Comparison of ENCODE assay signal across 8 cellular contexts in the genomic region with DNA sequence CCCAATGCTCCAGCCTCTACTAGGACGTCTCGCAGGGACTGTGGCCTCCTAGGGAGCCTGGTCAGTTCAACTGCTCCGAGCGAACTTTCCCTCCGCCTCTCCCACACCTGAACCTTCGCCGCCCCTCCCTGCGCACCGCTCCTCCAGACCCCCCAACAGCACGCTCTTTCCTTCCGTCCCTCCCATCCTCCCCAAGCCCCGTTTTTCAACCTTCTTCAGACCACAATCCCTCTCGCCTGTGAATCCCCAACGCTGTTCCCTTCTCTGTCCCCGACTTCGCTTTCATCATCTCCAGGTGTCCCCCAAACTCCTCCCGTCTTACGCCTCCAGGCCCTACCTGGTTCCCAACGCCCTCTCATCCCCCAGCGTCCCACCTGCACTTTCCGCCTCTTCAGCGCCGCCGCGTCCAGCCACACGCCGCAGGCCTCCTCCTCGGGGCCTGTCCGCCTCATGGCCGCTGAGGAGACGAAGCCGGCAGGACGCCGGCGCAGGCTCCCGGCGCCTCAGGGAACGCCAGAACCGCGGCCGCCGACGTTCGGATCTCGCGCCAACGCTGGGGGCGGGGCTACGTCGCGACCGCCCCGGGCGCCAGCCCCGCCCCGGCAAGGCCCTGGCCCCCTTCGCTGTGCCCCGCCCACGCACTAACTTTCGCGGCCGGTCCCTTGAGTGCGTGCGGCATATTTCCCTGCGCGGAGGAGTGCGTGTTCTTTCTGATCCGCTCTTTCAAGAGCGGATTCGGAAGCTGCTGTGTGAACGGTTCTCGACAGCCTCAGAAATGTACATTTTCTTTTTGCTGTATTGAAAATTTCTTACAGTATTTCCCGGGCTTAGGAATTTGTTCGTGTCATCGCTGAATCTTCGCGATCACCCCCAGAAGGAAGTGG. TPM values are rescaled to one million over a fixed set of nuclear protein-coding genes. Genes with fewer than 3 reads are reported as not detected.
DNase-seq lines count a peak whose midpoint lies in the region; ATAC-seq and TF ChIP-seq lines count a peak whose summit lies in the region.

A gene with protein sequence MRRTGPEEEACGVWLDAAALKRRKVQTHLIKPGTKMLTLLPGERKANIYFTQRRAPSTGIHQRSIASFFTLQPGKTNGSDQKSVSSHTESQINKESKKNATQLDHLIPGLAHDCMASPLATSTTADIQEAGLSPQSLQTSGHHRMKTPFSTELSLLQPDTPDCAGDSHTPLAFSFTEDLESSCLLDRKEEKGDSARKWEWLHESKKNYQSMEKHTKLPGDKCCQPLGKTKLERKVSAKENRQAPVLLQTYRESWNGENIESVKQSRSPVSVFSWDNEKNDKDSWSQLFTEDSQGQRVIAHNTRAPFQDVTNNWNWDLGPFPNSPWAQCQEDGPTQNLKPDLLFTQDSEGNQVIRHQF (minus strand): TSS at position 552 of the 884 bp plus-strand sequence. CDS start 100 bp downstream, at position 452.

- H3K4me2 ChIP-seq in mammary epithelial cell (ENCODE audit: insufficient read depth, low read depth, low read length), result peak within 1 kb of the TSS; percentile 91

- in situ Hi-C loops in mammary epithelial cell (cut with MboI; ENCODE audit: low sequenced_read_pairs in 2 of 2), result no loop called here

- TF ChIP-seq CTCF in WI38 (IDR thresholded peaks at IDR 0.05; ENCODE audit: low read depth, low read length) (no peak), mammary epithelial cell (conservative IDR thresholded peaks at IDR 0.05 in 1 of 2, IDR thresholded peaks at IDR 0.05 in 1 of 2; ENCODE audit: extremely low read depth in 1 of 2, insufficient read depth in 1 of 2, low read depth in 1 of 2, low read length in 2 of 2) (no peak)

- peaks cover 47% of the 10 kb centered on the region for H3K79me2 ChIP-seq in mammary epithelial cell (ENCODE audit: insufficient read depth, low read length)

- CTCF ChIA-PET in mammary epithelial cell (lab: Charles Lee; ENCODE audit: low non-redundant PET), result no interaction called here

- H3K4me1 ChIP-seq in mammary epithelial cell (ENCODE audit: insufficient read depth, low read length), result peaks cover 9% of the 10 kb centered on the region

- 0% methylated on average over 17 of the region's 77 CpGs for WGBS in mammary epithelial cell (ENCODE audit: low coverage, missing lambda C conversion rate)

- dilution Hi-C loops in mammary epithelial cell (cut with HindIII; ENCODE audit: low sequenced_read_pairs), result no loop called here

- H3K4me3 ChIP-seq in WI38 (ENCODE audit: low read depth, low read length) (peak within 1 kb of the TSS; percentile 73), mammary epithelial cell (replicated peaks in 1 of 3; ENCODE audit: insufficient read depth in 1 of 3, low read depth in 2 of 3, low read length in 3 of 3) (peak within 1 kb of the TSS; percentile 37 to 93 (median 88))

- H3K36me3 ChIP-seq in mammary epithelial cell (ENCODE audit: insufficient read depth, low read length), result no peaks in the 10 kb centered on the region

- H2AFZ ChIP-seq in mammary epithelial cell (ENCODE audit: low read depth, low read length), result peak within 1 kb of the TSS; percentile 98

- H3K27me3 ChIP-seq in mammary epithelial cell (ENCODE audit: insufficient read depth, low read length), result no peaks in the 10 kb centered on the region

- peak within 1 kb of the TSS; percentile 73 for H3K27ac ChIP-seq in mammary epithelial cell (ENCODE audit: insufficient read depth, low read depth, low read length)

- ATAC-seq in HG03066 (IDR thresholded peaks at IDR 0.05; ENCODE audit: low read depth, unreplicated experiment), result peak; percentile 95

- H3K9ac ChIP-seq in mammary epithelial cell (ENCODE audit: insufficient read depth, low read length), result peak within 1 kb of the TSS; percentile 87

- peak; percentile 78 for DNase-seq in SIG-M5 treated with dmso at 0.1 percent for 504 hours (lab: John Stamatoyannopoulos, UW; ENCODE audit: unreplicated experiment)
- no peak for DNase-seq in SIG-M5 (lab: John Stamatoyannopoulos, UW)
- peak; percentile 84 for DNase-seq in NCI-H2171 (lab: John Stamatoyannopoulos, UW)
- DNase-seq in mammary epithelial cell, result peak; percentile 89
- DNase-seq in inferior parietal cortex (ENCODE audit: extremely low spot score), result peak; percentile 81
- peak; percentile 47 for DNase-seq in smooth muscle cell of the brain vasculature (ENCODE audit: low read depth, low spot score)

- no TSS peak for BruUV-seq in mammary epithelial cell (replicated peaks; lab: Mats Ljungman, UMichigan)

- intact Hi-C loops in mammary epithelial cell (cut with micrococcal nuclease), result loop anchor here (1.0 to 2.0 kb wide), 4 partner anchors 12 to 139 kb away; a partner anchor contains a TSS

- no peaks in the 10 kb centered on the region for H4K20me1 ChIP-seq in mammary epithelial cell (ENCODE audit: insufficient read depth, low read length)

- no peaks in the 10 kb centered on the region for H3K9me3 ChIP-seq in mammary epithelial cell (replicated peaks; ENCODE audit: insufficient read depth, low read length)

RNA-seq across cellular contexts. Expression of the gene that starts here (rescaled TPM):
- total RNA-seq in mammary epithelial cell, result 1 to 10 TPM; 5.7 to 9.3 TPM
- polyA plus RNA-seq in mammary epithelial cell, result 9.9 TPM
- polyA minus RNA-seq in mammary epithelial cell, result 10.2 TPM
